Comparison of ENCODE assay signal across 1 cellular context in the genomic region with DNA sequence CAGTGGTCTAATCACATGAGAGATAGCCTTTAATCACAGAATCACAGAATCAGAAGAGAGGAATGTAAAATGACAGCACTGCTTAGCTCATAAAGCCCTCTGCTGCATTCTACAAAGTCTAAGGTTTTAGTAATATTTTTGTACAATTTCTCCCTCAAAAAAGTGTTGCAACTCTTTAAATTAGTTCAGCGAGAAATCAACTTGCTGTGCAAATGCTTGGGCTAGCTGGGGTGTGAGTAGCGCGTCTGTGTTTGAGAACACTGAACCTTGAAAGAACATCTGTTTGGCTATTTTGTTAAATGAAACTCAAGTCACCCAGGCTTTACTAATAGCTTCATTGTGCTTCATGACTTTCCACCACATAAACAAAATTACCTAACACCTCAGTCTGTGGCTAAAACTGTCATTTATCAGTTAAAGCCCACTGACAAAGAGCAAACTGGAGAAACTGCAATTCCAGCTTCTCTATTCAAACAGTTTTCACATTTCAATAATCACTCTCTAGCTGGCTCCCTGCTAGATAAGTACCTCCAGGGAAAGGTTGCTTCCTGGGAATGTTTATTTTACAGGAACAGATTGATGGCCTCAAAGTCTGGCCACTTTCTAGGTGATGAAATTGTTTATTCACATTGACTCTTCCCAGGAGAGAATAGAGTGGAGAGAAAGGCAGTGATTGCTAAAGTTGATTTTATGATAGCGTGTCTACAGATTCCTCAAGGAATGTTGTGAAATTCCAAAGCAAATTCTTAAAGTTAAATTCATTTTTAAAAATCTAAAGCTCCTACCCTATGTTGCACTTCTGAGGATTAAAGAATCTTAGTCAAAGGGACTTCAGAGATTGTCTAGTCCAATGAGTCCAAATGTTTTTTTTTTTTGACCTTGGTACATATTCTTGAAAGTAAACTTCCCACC.
TF ChIP-seq lines count a peak whose summit lies in the region.

No MANE protein-coding gene starts in this region.

TF ChIP-seq in IMR-90, 13 proteins besides CTCF, POLR2A, EP300 and RAD21 (continued from another document):
- TF ChIP-seq USF2 (IDR thresholded peaks at IDR 0.05; ENCODE audit: low read depth, low read length): no peak
- TF ChIP-seq ELK1 (IDR thresholded peaks at IDR 0.05; ENCODE audit: borderline replicate concordance, low read depth, low read length): no peak
- no peak for TF ChIP-seq MXI1 (IDR thresholded peaks at IDR 0.05; ENCODE audit: borderline replicate concordance, low read depth, low read length)
- TF ChIP-seq RFX5 (IDR thresholded peaks at IDR 0.05; ENCODE audit: low read depth, low read length): no peak
- TF ChIP-seq FOS (IDR thresholded peaks at IDR 0.05; ENCODE audit: low read depth, low read length): no peak
